In genomic region chr6:107113460-107114212, GRCh38 we compare ENCODE assay signal across 8 cellular contexts. TPM values are rescaled to one million over a fixed set of nuclear protein-coding genes. Genes with fewer than 3 reads are reported as not detected.
DNase-seq lines count a peak whose midpoint lies in the region; ATAC-seq and TF ChIP-seq lines count a peak whose summit lies in the region.

No MANE protein-coding gene starts in this region.

- peaks cover 6% of the 10 kb centered on the region for H3K4me1 Mint-ChIP-seq in Caco-2 (ENCODE audit: low read depth, unreplicated experiment)

- DNase-seq in Caco-2: no peak
- DNase-seq in NAMALWA (ENCODE audit: low spot score): peak; percentile 39
- DNase-seq in caudate nucleus (lab: John Stamatoyannopoulos, UW): peak in 2 of 61 donors; percentile 21 to 41
- no peak for DNase-seq in NCI-H510A (lab: John Stamatoyannopoulos, UW)
- DNase-seq in NCI-H187 (lab: John Stamatoyannopoulos, UW): no peak
- no peak for DNase-seq in Kasumi-1 (lab: John Stamatoyannopoulos, UW)

- H3K4me1 ChIP-seq in Caco-2: peaks cover 7% of the 10 kb centered on the region; the same call in 1 of the 2 replicates
- H3K4me1 ChIP-seq in mesodermal cell (ENCODE audit: control insufficient read depth, insufficient read depth, low read length, poor library complexity, severe bottlenecking): no peaks in the 10 kb centered on the region

- H3K4me3 ChIP-seq in Caco-2 (ENCODE audit: low read depth, low read length) (peak overlapping the region; percentile 84), mesodermal cell (ENCODE audit: extremely low read depth, insufficient read depth, low read length, poor library complexity, severe bottlenecking) (peak overlapping the region; percentile 56)

- POLR2A ChIA-PET in Caco-2 (lab: Charles Lee): interaction anchor here (0.6 to 1.2 kb wide), 3 partner anchors 39 to 1617 kb away, joined by 3 to 5 read pairs (median 4); no protein-coding TSS in a partner anchor

- CTCF ChIA-PET in Caco-2 (lab: Charles Lee): interaction anchor here (0.5 to 1.2 kb wide), 12 partner anchors 11 to 1210 kb away, joined by 3 to 6 read pairs (median 3); partner anchors contain the start of gene PDSS2

- intact Hi-C loops in Caco-2 (cut with micrococcal nuclease; ENCODE audit: unreplicated experiment): loop anchor here (1.0 to 2.0 kb wide), 2 partner anchors 37 to 85 kb away; partner anchors contain the start of gene MTRES1

- no peak for ATAC-seq in GM21737 (IDR thresholded peaks at IDR 0.05; ENCODE audit: unreplicated experiment)

- peak overlapping the region; percentile 40 for H3K27ac Mint-ChIP-seq in Caco-2 (ENCODE audit: unreplicated experiment)

- 47 to 52% methylated on average over 11 to 14 of the region's 17 CpGs for WGBS in mesodermal cell (ENCODE audit: insufficient coverage in 2 of 2), 2 experiments

- peak overlapping the region; percentile 74 for H3K27ac ChIP-seq in caudate nucleus (ENCODE audit: low read depth, low read length)
- peak overlapping the region; percentile 67 for H3K27ac ChIP-seq in mesodermal cell (ENCODE audit: low read depth, low read length, severe bottlenecking)

- no TSS peak for BruUV-seq in Caco-2 (replicated peaks; lab: Mats Ljungman, UMichigan)

- no peaks in the 10 kb centered on the region; the same call in 1 of the 2 replicates for H3K36me3 ChIP-seq in Caco-2 (ENCODE audit: control insufficient read depth, insufficient read depth, low read length)
- no peaks in the 10 kb centered on the region for H3K36me3 ChIP-seq in mesodermal cell (ENCODE audit: control insufficient read depth, insufficient read depth, low read length)

- TF ChIP-seq CTCF in Caco-2 (IDR thresholded peaks at IDR 0.05; ENCODE audit: insufficient read depth in 1 of 2, low read depth in 1 of 2, low read length in 1 of 2, severe bottlenecking in 1 of 2, unreplicated experiment in 1 of 2): no peak

- no peaks in the 10 kb centered on the region for H3K27me3 Mint-ChIP-seq in Caco-2 (ENCODE audit: insufficient read depth, unreplicated experiment)

- H3K9me3 ChIP-seq in Caco-2: no peaks in the 10 kb centered on the region
- H3K9me3 ChIP-seq in mesodermal cell (ENCODE audit: control insufficient read depth, low read length): no peaks in the 10 kb centered on the region

- H3K27me3 ChIP-seq in Caco-2 (replicated peaks; ENCODE audit: control insufficient read depth, insufficient read depth, low read length): no peaks in the 10 kb centered on the region

- H3K9me3 Mint-ChIP-seq in Caco-2 (ENCODE audit: unreplicated experiment): no peaks in the 10 kb centered on the region

- peak overlapping the region; percentile 82 for H3K4me3 Mint-ChIP-seq in Caco-2 (ENCODE audit: unreplicated experiment)

- H3K36me3 Mint-ChIP-seq in Caco-2 (ENCODE audit: insufficient read depth, unreplicated experiment): no peaks in the 10 kb centered on the region

RNA-seq across cellular contexts. Expression of gene BEND3, which starts 1.7 kb away (rescaled TPM):
- total RNA-seq in Caco-2 (2022): 8.3 and 9.0 TPM in 2 replicates
- polyA plus RNA-seq in mesodermal cell (2013, experiment 1 of 2): 3.2 TPM
- polyA plus RNA-seq in mesodermal cell (2013, experiment 2 of 2): 3.2 TPM
